1 cellular context compared by ENCODE assay signal in the genomic region with DNA sequence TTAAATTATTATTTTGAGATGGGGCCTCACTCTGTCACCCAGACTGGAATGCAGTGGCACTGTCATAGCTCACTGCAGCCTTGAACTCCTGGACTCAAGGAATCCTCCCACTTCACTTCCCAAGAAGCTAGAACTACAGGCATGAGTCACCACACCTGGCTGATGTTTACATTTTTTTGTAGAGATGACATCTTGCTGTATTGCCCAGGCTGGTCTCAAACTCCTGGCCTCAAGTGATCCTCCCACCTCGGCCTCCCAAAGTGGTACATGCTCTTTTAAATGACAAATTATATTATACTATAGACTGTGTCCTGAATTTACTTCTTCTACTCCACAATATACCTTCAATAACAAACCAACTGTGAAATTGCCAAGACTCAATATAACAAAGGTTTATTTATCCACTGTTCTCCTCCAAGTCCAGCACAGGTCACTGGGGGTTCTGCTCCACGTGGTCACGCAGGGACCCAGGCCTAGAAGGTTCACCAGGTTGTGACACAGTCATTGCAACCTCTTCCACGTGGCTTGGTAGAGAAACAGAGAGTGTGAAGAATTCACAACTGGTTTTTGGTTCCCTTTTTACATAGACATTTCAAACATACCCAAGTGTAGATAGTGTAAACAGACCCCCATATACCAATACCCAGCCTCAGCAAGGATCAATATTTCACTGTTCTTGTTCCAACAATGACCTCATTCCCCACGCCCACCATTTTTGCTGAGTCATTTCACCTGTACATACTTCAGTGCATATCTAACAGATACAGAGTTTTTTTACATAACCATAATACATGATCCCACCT.
TF ChIP-seq lines count a peak whose summit lies in the region.
"Not testable (repeated sequence)": the region's sequence is repeated elsewhere in the genome, so short reads cannot be mapped to it uniquely, and the experiment has no call there.

No MANE protein-coding gene starts in this region.

TF ChIP-seq in HepG2, 621 proteins besides CTCF, POLR2A, EP300 and RAD21 (continued from another document and continues in another):
- not testable (repeated sequence) for TF ChIP-seq CREB1, LCORL, NONO, SOX6 (IDR thresholded peaks at IDR 0.05)
- TF ChIP-seq CREB1 (CRISPR knock-in tag; IDR thresholded peaks at IDR 0.05) = peak; percentile 47
- 0 out of 2 replicates have a peak, but pooled peaks have one; percentile 26 for TF ChIP-seq BORCS8-MEF2B (CRISPR knock-in tag; IDR thresholded peaks at IDR 0.05)
- peak; percentile 77; the same call in 1 of the 2 replicates for TF ChIP-seq ZBTB7B (CRISPR knock-in tag; IDR thresholded peaks at IDR 0.05)
- 0 out of 2 replicates have a peak, but pooled peaks have one; percentile 20 for TF ChIP-seq HNF4A (CRISPR knock-in tag; IDR thresholded peaks at IDR 0.05)
- TF ChIP-seq, protein P1, sequence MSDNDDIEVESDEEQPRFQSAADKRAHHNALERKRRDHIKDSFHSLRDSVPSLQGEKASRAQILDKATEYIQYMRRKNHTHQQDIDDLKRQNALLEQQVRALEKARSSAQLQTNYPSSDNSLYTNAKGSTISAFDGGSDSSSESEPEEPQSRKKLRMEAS (IDR thresholded peaks at IDR 0.05) = peak; percentile 83
- TF ChIP-seq LCORL (CRISPR knock-in tag; IDR thresholded peaks at IDR 0.05) = peak; percentile 61; the same call in 1 of the 2 replicates
- TF ChIP-seq, protein P2, sequence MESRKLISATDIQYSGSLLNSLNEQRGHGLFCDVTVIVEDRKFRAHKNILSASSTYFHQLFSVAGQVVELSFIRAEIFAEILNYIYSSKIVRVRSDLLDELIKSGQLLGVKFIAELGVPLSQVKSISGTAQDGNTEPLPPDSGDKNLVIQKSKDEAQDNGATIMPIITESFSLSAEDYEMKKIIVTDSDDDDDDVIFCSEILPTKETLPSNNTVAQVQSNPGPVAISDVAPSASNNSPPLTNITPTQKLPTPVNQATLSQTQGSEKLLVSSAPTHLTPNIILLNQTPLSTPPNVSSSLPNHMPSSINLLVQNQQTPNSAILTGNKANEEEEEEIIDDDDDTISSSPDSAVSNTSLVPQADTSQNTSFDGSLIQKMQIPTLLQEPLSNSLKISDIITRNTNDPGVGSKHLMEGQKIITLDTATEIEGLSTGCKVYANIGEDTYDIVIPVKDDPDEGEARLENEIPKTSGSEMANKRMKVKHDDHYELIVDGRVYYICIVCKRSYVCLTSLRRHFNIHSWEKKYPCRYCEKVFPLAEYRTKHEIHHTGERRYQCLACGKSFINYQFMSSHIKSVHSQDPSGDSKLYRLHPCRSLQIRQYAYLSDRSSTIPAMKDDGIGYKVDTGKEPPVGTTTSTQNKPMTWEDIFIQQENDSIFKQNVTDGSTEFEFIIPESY (CRISPR knock-in tag; IDR thresholded peaks at IDR 0.05) = peak; percentile 59; the same call in 1 of the 2 replicates
- TF ChIP-seq, protein P3, sequence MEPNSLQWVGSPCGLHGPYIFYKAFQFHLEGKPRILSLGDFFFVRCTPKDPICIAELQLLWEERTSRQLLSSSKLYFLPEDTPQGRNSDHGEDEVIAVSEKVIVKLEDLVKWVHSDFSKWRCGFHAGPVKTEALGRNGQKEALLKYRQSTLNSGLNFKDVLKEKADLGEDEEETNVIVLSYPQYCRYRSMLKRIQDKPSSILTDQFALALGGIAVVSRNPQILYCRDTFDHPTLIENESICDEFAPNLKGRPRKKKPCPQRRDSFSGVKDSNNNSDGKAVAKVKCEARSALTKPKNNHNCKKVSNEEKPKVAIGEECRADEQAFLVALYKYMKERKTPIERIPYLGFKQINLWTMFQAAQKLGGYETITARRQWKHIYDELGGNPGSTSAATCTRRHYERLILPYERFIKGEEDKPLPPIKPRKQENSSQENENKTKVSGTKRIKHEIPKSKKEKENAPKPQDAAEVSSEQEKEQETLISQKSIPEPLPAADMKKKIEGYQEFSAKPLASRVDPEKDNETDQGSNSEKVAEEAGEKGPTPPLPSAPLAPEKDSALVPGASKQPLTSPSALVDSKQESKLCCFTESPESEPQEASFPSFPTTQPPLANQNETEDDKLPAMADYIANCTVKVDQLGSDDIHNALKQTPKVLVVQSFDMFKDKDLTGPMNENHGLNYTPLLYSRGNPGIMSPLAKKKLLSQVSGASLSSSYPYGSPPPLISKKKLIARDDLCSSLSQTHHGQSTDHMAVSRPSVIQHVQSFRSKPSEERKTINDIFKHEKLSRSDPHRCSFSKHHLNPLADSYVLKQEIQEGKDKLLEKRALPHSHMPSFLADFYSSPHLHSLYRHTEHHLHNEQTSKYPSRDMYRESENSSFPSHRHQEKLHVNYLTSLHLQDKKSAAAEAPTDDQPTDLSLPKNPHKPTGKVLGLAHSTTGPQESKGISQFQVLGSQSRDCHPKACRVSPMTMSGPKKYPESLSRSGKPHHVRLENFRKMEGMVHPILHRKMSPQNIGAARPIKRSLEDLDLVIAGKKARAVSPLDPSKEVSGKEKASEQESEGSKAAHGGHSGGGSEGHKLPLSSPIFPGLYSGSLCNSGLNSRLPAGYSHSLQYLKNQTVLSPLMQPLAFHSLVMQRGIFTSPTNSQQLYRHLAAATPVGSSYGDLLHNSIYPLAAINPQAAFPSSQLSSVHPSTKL (CRISPR knock-in tag; IDR thresholded peaks at IDR 0.05) = peak; percentile 74
- TF ChIP-seq, protein P4, sequence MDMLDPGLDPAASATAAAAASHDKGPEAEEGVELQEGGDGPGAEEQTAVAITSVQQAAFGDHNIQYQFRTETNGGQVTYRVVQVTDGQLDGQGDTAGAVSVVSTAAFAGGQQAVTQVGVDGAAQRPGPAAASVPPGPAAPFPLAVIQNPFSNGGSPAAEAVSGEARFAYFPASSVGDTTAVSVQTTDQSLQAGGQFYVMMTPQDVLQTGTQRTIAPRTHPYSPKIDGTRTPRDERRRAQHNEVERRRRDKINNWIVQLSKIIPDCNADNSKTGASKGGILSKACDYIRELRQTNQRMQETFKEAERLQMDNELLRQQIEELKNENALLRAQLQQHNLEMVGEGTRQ (IDR thresholded peaks at IDR 0.05; ENCODE audit: low read depth, low read length) = peak; percentile 36; the same call in 1 of the 2 replicates
- TF ChIP-seq, protein P4 (CRISPR knock-in tag; IDR thresholded peaks at IDR 0.05; ENCODE audit: borderline replicate concordance) = peak; percentile 37; the same call in 1 of the 2 replicates
- TF ChIP-seq JUND (CRISPR knock-in tag; IDR thresholded peaks at IDR 0.05) = peak; percentile 95
- peak; percentile 77 for TF ChIP-seq SALL1 (CRISPR knock-in tag; IDR thresholded peaks at IDR 0.05)
- 0 out of 2 replicates have a peak, but pooled peaks have one; percentile 9 for TF ChIP-seq MIER2 (CRISPR knock-in tag; IDR thresholded peaks at IDR 0.05)
- peak; percentile 66 for TF ChIP-seq ZEB1 (IDR thresholded peaks at IDR 0.05; ENCODE audit: insufficient replicate concordance, low read depth)
- peak; percentile 30; the same call in 1 of the 2 replicates for TF ChIP-seq TGIF2 (CRISPR knock-in tag; IDR thresholded peaks at IDR 0.05)
- TF ChIP-seq GABPB1 (CRISPR knock-in tag; IDR thresholded peaks at IDR 0.05) = peak; percentile 2; the same call in 1 of the 2 replicates
- peak; percentile 18; the same call in 1 of the 2 replicates for TF ChIP-seq CEBPG (CRISPR knock-in tag; IDR thresholded peaks at IDR 0.05)
- peak; percentile 53; the same call in 1 of the 2 replicates for TF ChIP-seq ZMYM3 (CRISPR knock-in tag; IDR thresholded peaks at IDR 0.05)
- peak; percentile 53; the same call in 1 of the 2 replicates for TF ChIP-seq SP5 (CRISPR knock-in tag; IDR thresholded peaks at IDR 0.05; ENCODE audit: borderline replicate concordance, low read depth)
- TF ChIP-seq, protein P5, sequence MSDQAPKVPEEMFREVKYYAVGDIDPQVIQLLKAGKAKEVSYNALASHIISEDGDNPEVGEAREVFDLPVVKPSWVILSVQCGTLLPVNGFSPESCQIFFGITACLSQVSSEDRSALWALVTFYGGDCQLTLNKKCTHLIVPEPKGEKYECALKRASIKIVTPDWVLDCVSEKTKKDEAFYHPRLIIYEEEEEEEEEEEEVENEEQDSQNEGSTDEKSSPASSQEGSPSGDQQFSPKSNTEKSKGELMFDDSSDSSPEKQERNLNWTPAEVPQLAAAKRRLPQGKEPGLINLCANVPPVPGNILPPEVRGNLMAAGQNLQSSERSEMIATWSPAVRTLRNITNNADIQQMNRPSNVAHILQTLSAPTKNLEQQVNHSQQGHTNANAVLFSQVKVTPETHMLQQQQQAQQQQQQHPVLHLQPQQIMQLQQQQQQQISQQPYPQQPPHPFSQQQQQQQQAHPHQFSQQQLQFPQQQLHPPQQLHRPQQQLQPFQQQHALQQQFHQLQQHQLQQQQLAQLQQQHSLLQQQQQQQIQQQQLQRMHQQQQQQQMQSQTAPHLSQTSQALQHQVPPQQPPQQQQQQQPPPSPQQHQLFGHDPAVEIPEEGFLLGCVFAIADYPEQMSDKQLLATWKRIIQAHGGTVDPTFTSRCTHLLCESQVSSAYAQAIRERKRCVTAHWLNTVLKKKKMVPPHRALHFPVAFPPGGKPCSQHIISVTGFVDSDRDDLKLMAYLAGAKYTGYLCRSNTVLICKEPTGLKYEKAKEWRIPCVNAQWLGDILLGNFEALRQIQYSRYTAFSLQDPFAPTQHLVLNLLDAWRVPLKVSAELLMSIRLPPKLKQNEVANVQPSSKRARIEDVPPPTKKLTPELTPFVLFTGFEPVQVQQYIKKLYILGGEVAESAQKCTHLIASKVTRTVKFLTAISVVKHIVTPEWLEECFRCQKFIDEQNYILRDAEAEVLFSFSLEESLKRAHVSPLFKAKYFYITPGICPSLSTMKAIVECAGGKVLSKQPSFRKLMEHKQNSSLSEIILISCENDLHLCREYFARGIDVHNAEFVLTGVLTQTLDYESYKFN (CRISPR knock-in tag; conservative IDR thresholded peaks at IDR 0.05) = peak; percentile 72
- peak; percentile 75 for TF ChIP-seq MED1 (CRISPR knock-in tag; IDR thresholded peaks at IDR 0.05)
- TF ChIP-seq SKI (IDR thresholded peaks at IDR 0.05; ENCODE audit: partially characterized antibody) = peak; percentile 27
- peak; percentile 43; the same call in 1 of the 2 replicates for TF ChIP-seq ZC3H4 (CRISPR knock-in tag; IDR thresholded peaks at IDR 0.05; ENCODE audit: borderline replicate concordance)
- TF ChIP-seq, protein P6, sequence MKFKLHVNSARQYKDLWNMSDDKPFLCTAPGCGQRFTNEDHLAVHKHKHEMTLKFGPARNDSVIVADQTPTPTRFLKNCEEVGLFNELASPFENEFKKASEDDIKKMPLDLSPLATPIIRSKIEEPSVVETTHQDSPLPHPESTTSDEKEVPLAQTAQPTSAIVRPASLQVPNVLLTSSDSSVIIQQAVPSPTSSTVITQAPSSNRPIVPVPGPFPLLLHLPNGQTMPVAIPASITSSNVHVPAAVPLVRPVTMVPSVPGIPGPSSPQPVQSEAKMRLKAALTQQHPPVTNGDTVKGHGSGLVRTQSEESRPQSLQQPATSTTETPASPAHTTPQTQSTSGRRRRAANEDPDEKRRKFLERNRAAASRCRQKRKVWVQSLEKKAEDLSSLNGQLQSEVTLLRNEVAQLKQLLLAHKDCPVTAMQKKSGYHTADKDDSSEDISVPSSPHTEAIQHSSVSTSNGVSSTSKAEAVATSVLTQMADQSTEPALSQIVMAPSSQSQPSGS (CRISPR knock-in tag; IDR thresholded peaks at IDR 0.05) = peak; percentile 100
- 0 out of 2 replicates have a peak, but pooled peaks have one; percentile 31 for TF ChIP-seq KDM1A (CRISPR knock-in tag; IDR thresholded peaks at IDR 0.05)
- peak; percentile 88 for TF ChIP-seq FOSL2 (CRISPR knock-in tag; IDR thresholded peaks at IDR 0.05)
- peak; percentile 68 for TF ChIP-seq NFIC (IDR thresholded peaks at IDR 0.05; ENCODE audit: low read length)
- TF ChIP-seq, protein P7, sequence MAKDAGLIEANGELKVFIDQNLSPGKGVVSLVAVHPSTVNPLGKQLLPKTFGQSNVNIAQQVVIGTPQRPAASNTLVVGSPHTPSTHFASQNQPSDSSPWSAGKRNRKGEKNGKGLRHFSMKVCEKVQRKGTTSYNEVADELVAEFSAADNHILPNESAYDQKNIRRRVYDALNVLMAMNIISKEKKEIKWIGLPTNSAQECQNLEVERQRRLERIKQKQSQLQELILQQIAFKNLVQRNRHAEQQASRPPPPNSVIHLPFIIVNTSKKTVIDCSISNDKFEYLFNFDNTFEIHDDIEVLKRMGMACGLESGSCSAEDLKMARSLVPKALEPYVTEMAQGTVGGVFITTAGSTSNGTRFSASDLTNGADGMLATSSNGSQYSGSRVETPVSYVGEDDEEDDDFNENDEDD (CRISPR knock-in tag; IDR thresholded peaks at IDR 0.05; ENCODE audit: borderline replicate concordance) = peak; percentile 16; the same call in 1 of the 2 replicates
- TF ChIP-seq KAT8 (CRISPR knock-in tag; IDR thresholded peaks at IDR 0.05) = peak; percentile 18; the same call in 1 of the 2 replicates
- peak; percentile 70; the same call in 1 of the 2 replicates for TF ChIP-seq ZNF331 (CRISPR knock-in tag; IDR thresholded peaks at IDR 0.05)
- peak; percentile 96 for TF ChIP-seq ONECUT2 (CRISPR knock-in tag; IDR thresholded peaks at IDR 0.05)
- peak; percentile 55; the same call in 1 of the 2 replicates for TF ChIP-seq CEBPB (IDR thresholded peaks at IDR 0.05; ENCODE audit: borderline replicate concordance, low read depth, low read length)
- TF ChIP-seq SOX5 (CRISPR knock-in tag; IDR thresholded peaks at IDR 0.05; ENCODE audit: borderline replicate concordance) = peak; percentile 78; the same call in 1 of the 2 replicates
- TF ChIP-seq FOXA3 (CRISPR knock-in tag; IDR thresholded peaks at IDR 0.05) = peak; percentile 78; the same call in 1 of the 2 replicates
- TF ChIP-seq GATAD2A (CRISPR knock-in tag; IDR thresholded peaks at IDR 0.05) = peak; percentile 82
- TF ChIP-seq ZNF33A (CRISPR knock-in tag; IDR thresholded peaks at IDR 0.05; ENCODE audit: borderline replicate concordance) = 0 out of 2 replicates have a peak, but pooled peaks have one; percentile 65
- 0 out of 2 replicates have a peak, but pooled peaks have one; percentile 50 for TF ChIP-seq NONO (CRISPR knock-in tag; conservative IDR thresholded peaks at IDR 0.05)
- peak; percentile 86 for TF ChIP-seq SOX6 (CRISPR knock-in tag; IDR thresholded peaks at IDR 0.05)
- TF ChIP-seq, protein P8, sequence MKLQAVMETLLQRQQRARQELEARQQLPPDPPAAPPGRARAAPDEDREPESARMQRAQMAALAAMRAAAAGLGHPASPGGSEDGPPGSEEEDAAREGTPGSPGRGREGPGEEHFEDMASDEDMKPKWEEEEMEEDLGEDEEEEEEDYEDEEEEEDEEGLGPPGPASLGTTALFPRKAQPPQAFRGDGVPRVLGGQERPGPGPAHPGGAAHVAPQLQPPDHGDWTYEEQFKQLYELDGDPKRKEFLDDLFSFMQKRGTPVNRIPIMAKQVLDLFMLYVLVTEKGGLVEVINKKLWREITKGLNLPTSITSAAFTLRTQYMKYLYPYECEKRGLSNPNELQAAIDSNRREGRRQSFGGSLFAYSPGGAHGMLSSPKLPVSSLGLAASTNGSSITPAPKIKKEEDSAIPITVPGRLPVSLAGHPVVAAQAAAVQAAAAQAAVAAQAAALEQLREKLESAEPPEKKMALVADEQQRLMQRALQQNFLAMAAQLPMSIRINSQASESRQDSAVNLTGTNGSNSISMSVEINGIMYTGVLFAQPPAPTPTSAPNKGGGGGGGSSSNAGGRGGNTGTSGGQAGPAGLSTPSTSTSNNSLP (IDR thresholded peaks at IDR 0.05; ENCODE audit: low read depth, low read length) = 0 out of 2 replicates have a peak, but pooled peaks have one; percentile 21
